Comparison of ENCODE assay signal across 15 cellular contexts in genomic region chrX:153688071-153688470, GRCh38. TPM values are rescaled to one million over a fixed set of nuclear protein-coding genes. Genes with fewer than 3 reads are reported as not detected.
A peak's percentile ranks its signal among the peaks of the same experiment; 100 is the strongest.
DNase-seq lines count a peak whose midpoint lies in the region; ATAC-seq and TF ChIP-seq lines count a peak whose summit lies in the region.
"Had no signal": no experiment of that assay in that cellular context is flagged by ENCODE, and none has a peak within 500 bp of the region (broad histone marks: within the 10 kb centered on the region; RNA-seq: fewer than 3 reads in every experiment).

No MANE protein-coding gene starts in this region.

- no peak for TF ChIP-seq POLR2A in esophagus squamous epithelium (IDR thresholded peaks at IDR 0.05)

- peak overlapping the region in 1 of 2 experiments; percentile 50; a peak in 2 of 4 replicates for H3K4me3 ChIP-seq in Panc1 (ENCODE audit: low read depth in 2 of 2, low read length in 2 of 2)
- H3K4me3 ChIP-seq in esophagus squamous epithelium = peak overlapping the region in 2 of 4 donors; percentile 57 to 66
- H3K4me3 ChIP-seq in thymus (ENCODE audit: low read length) = peak overlapping the region; percentile 51
- H3K4me3 ChIP-seq: GM12878 had no signal

- H3K36me3 ChIP-seq in Panc1 (ENCODE audit: control insufficient read depth, insufficient read depth, low read length) (no peaks in the 10 kb centered on the region), esophagus squamous epithelium (no peaks in the 10 kb centered on the region), thymus (ENCODE audit: control insufficient read depth, insufficient read depth) (no peaks in the 10 kb centered on the region)
- H3K36me3 ChIP-seq: heart left ventricle, stomach had no signal

- POLR2A ChIA-PET in Panc1 (lab: Charles Lee) = no interaction called here

- intact Hi-C loops in left cardiac atrium (cut with DNase I) = no loop called here
- intact Hi-C loops in Right ventricle myocardium inferior (cut with DNase I) = loop anchor here (2.0 to 5.0 kb wide), 2 partner anchors 21 to 34 kb away; partner anchors contain the start of genes ABCD1 and BCAP31
- intact Hi-C loops in Panc1 (cut with micrococcal nuclease; ENCODE audit: unreplicated experiment) = no loop called here
- intact Hi-C loops in esophagus squamous epithelium (cut with DNase I) = no loop called here

- no CpG with 5 or more reads among the region's 69 CpGs for WGBS in esophagus squamous epithelium, 2 donors
- 1% methylated on average over 33 of the region's 69 CpGs for WGBS in thymus

- in situ Hi-C loops in Panc1 (cut with HindIII; ENCODE audit: low pct_unique_long_range_greater_than_20kb, low sequenced_read_pairs) = no loop called here

- CTCF ChIA-PET in Panc1 (lab: Charles Lee) = interaction anchor here (0.6 to 1.9 kb wide), 2 partner anchors 20 to 159 kb away, joined by 3 to 6 read pairs; no protein-coding TSS in a partner anchor

- H3K27me3 ChIP-seq in Panc1 (ENCODE audit: control insufficient read depth, insufficient read depth, low read length) (no peaks in the 10 kb centered on the region), esophagus squamous epithelium (no peaks in the 10 kb centered on the region), thymus (ENCODE audit: control insufficient read depth, insufficient read depth) (peaks cover 19% of the 10 kb centered on the region)

- no peak for ATAC-seq in left cardiac atrium
- no peak for ATAC-seq in Right ventricle myocardium inferior
- ATAC-seq in Panc1 = peak; percentile 42
- no peak for ATAC-seq in HG03025 (IDR thresholded peaks at IDR 0.05; ENCODE audit: low FRiP score, unreplicated experiment)

- peaks cover 30% of the 10 kb centered on the region for H3K4me1 ChIP-seq in Panc1 (ENCODE audit: control insufficient read depth, insufficient read depth, low read length)
- H3K4me1 ChIP-seq in esophagus squamous epithelium = peaks cover 2 to 52% (median 8%) of the 10 kb centered on the region in 3 donors
- H3K4me1 ChIP-seq in thymus (ENCODE audit: control insufficient read depth, insufficient read depth, low read length) = no peaks in the 10 kb centered on the region

- DNase-seq in left cardiac atrium (peak; percentile 3), Right ventricle myocardium inferior (ENCODE audit: missing footprints) (no peak), Panc1 (ENCODE audit: low read depth, low spot score) (no peak), esophagus squamous epithelium (lab: John Stamatoyannopoulos, UW) (no peak), GOT3 (lab: John Stamatoyannopoulos, UW) (no peak), NCI-H1048 (lab: John Stamatoyannopoulos, UW) (no peak)
- DNase-seq: NCI-H187 treated with DMSO at 0.1 percent for 48 hours, NCI-H748 treated with DMSO at 0.1 percent for 48 hours had no signal

- H3K9me3 ChIP-seq in Panc1 (ENCODE audit: control insufficient read depth, insufficient read depth, low read depth, low read length) (no peaks in the 10 kb centered on the region), esophagus squamous epithelium (no peaks in the 10 kb centered on the region), thymus (ENCODE audit: control insufficient read depth) (no peaks in the 10 kb centered on the region)

- TF ChIP-seq CTCF in Panc1 (IDR thresholded peaks at IDR 0.05) = no peak
- no peak for TF ChIP-seq CTCF in esophagus squamous epithelium (IDR thresholded peaks at IDR 0.05)

- BruUV-seq in Panc1 (replicated peaks; lab: Mats Ljungman, UMichigan) = no TSS peak

- no peak overlapping the region for H3K27ac ChIP-seq in Panc1 (ENCODE audit: low read length)
- H3K27ac ChIP-seq in esophagus squamous epithelium = peak overlapping the region in 3 of 4 donors; percentile 56 to 82 (median 66)
- no peak overlapping the region for H3K27ac ChIP-seq in thymus (ENCODE audit: low read depth)

RNA-seq across cellular contexts. Expression of gene SLC6A8, which starts 0.3 kb away (rescaled TPM):
- 100 to 1,000 TPM; 107 to 134 TPM for total RNA-seq in left cardiac atrium
- 178 TPM for total RNA-seq in Right ventricle myocardium inferior
- 125 TPM for total RNA-seq in Panc1 (2021; ENCODE audit: unreplicated experiment)
- 165 TPM for polyA plus RNA-seq in Panc1 (2012; ENCODE audit: insufficient read length)
- total RNA-seq in esophagus squamous epithelium = 10 to 100 TPM; 19.5 to 36.2 (median 25.4) TPM
- 18.2 TPM for polyA plus RNA-seq in thymus

RNA-seq across cellular contexts. Expression of gene PNCK, which starts 14.5 kb away (rescaled TPM):
- total RNA-seq in left cardiac atrium (10 to 100 TPM in 1 of 2 donors, 1 to 10 TPM in 1; 9.7 to 14.6 TPM), Right ventricle myocardium inferior (11.3 TPM), Panc1 (2021; ENCODE audit: unreplicated experiment) (2.3 TPM), esophagus squamous epithelium (1 to 10 TPM in 2 of 4 donors, under 1 TPM in 1, not detected in 1; 0.82 to 5.7 (median 1.5) TPM)
- polyA plus RNA-seq in Panc1 (2012; ENCODE audit: insufficient read length) = 2.2 TPM
- polyA plus RNA-seq in thymus = 2.4 TPM
- total RNA-seq: left lobe of liver, RPMI7951 had no signal

RNA-seq across cellular contexts. Expression of gene BCAP31, which starts 36.1 kb away (rescaled TPM):
- total RNA-seq in left cardiac atrium (100 to 1,000 TPM; 123 to 159 TPM), Right ventricle myocardium inferior (98.5 TPM), Panc1 (2021; ENCODE audit: unreplicated experiment) (432 TPM), esophagus squamous epithelium (100 to 1,000 TPM in 3 of 4 donors, 10 to 100 TPM in 1; 99.2 to 180 (median 142) TPM)
- 455 TPM for polyA plus RNA-seq in Panc1 (2012; ENCODE audit: insufficient read length)
- 114 TPM for polyA plus RNA-seq in thymus

RNA-seq across cellular contexts. Expression of gene ABCD1, which starts 36.6 kb away (rescaled TPM):
- 10 to 100 TPM; 11.5 to 15.0 TPM for total RNA-seq in left cardiac atrium
- total RNA-seq in Right ventricle myocardium inferior = 16.4 TPM
- total RNA-seq in Panc1 (2021; ENCODE audit: unreplicated experiment) = 86.6 TPM
- polyA plus RNA-seq in Panc1 (2012; ENCODE audit: insufficient read length) = 81.6 TPM
- total RNA-seq in esophagus squamous epithelium = 1 to 10 TPM; 1.8 to 5.0 (median 3.5) TPM
- 6.8 TPM for polyA plus RNA-seq in thymus

RNA-seq across cellular contexts. Expression of gene DUSP9, which starts 41.1 kb away (rescaled TPM):
- not detected for total RNA-seq in left cardiac atrium
- 0.19 TPM for total RNA-seq in Right ventricle myocardium inferior
- total RNA-seq in Panc1 (2021; ENCODE audit: unreplicated experiment) = 7.1 TPM
- 9.8 TPM for polyA plus RNA-seq in Panc1 (2012; ENCODE audit: insufficient read length)
- total RNA-seq in esophagus squamous epithelium = 1 to 10 TPM in 2 of 4 donors, under 1 TPM in 2; 0.38 to 4.0 (median 1.3) TPM
- 0.07 TPM for polyA plus RNA-seq in thymus
- total RNA-seq: RPMI7951 had no signal
- polyA plus RNA-seq: GM12878 had no signal

Comparison
In these comparisons a context has a peak if more than half of its experiments do, and no peak if none do; other contexts are left out.
1. H3K27ac ChIP-seq: peak in esophagus squamous epithelium (3 of 4); none in Panc1 (single experiment) and thymus (single experiment).